Comparison of ENCODE assay signal across 13 cellular contexts in genomic region chr6:39881851-39882566, GRCh38. TPM values are rescaled to one million over a fixed set of nuclear protein-coding genes. Genes with fewer than 3 reads are reported as not detected.
A peak's percentile ranks its signal among the peaks of the same experiment; 100 is the strongest.
DNase-seq lines count a peak whose midpoint lies in the region; ATAC-seq and TF ChIP-seq lines count a peak whose summit lies in the region.
"Had no signal": no experiment of that assay in that cellular context is flagged by ENCODE, and none has a peak within 500 bp of the region (broad histone marks: within the 10 kb centered on the region; RNA-seq: fewer than 3 reads in every experiment).

No MANE protein-coding gene starts in this region.

- no peak for ATAC-seq in GM18909 (IDR thresholded peaks at IDR 0.05; ENCODE audit: poor library complexity, unreplicated experiment)
- ATAC-seq: Panc1 had no signal

- in situ Hi-C loops in brain microvascular endothelial cell (cut with HindIII; ENCODE audit: low pct_ligation_motif_present, low sequenced_read_pairs): no loop called here

- peak overlapping the region; percentile 1 for H3K4me3 ChIP-seq in brain microvascular endothelial cell (ENCODE audit: low read depth, low read length)
- H3K4me3 ChIP-seq in stomach: no peak overlapping the region
- H3K4me3 ChIP-seq: lung had no signal

- WGBS in stomach, 5 donors: 62 to 75% (median 71%) methylated on average over 16 of the region's 16 CpGs

- H3K9me3 ChIP-seq in stomach: no peaks in the 10 kb centered on the region

- DNase-seq in GM04503 (ENCODE audit: low read depth) (peak; percentile 72), brain microvascular endothelial cell (peak; percentile 85), hepatic stellate cell (ENCODE audit: low spot score) (peak; percentile 86), stomach (no peak), NCI-H1105 (lab: John Stamatoyannopoulos, UW) (no peak), DMS79 treated with DMSO at 0.1 percent for 48 hours (lab: John Stamatoyannopoulos, UW) (no peak), NCI-H2107 treated with DMSO at 0.1 percent for 48 hours (lab: John Stamatoyannopoulos, UW; ENCODE audit: unreplicated experiment) (no peak)
- DNase-seq: activated gamma-delta T cell treated with Interleukin-2 at 50 U/mL for 16 hours, Calu3 had no signal

- H3K36me3 ChIP-seq in brain microvascular endothelial cell (replicated peaks) (no peaks in the 10 kb centered on the region), stomach (peaks cover 8 to 32% (median 27%) of the 10 kb centered on the region in 4 donors)

- peak overlapping the region; percentile 98 for H3K27ac ChIP-seq in brain microvascular endothelial cell
- H3K27ac ChIP-seq in stomach: peak overlapping the region in 4 of 5 donors; percentile 52 to 67 (median 61)
- H3K27ac ChIP-seq: HL-60 had no signal

- intact Hi-C loops in stomach (cut with DNase I; ENCODE audit: low total_unique reads): no loop called here

- no peak for TF ChIP-seq CTCF in brain microvascular endothelial cell (IDR thresholded peaks at IDR 0.05; ENCODE audit: low read depth, low read length, missing control alignments)
- TF ChIP-seq CTCF in stomach (IDR thresholded peaks at IDR 0.05): no peak

- H3K4me1 ChIP-seq in stomach: peaks cover 10 to 45% (median 28%) of the 10 kb centered on the region in 4 donors

- H3K27me3 ChIP-seq in brain microvascular endothelial cell (replicated peaks): no peaks in the 10 kb centered on the region
- H3K27me3 ChIP-seq in stomach: no peaks in the 10 kb centered on the region

- no peak for TF ChIP-seq POLR2A in stomach (IDR thresholded peaks at IDR 0.05)

- no peak for TF ChIP-seq EP300 in stomach (IDR thresholded peaks at IDR 0.05)

RNA-seq across cellular contexts. Expression of gene MOCS1, which starts 52.3 kb away (rescaled TPM):
- 10 to 100 TPM in 3 of 5 donors, 1 to 10 TPM in 2; 4.0 to 15.4 (median 13.6) TPM for total RNA-seq in stomach
- polyA plus RNA-seq in stomach: 10 to 100 TPM in 1 of 3 donors, 1 to 10 TPM in 2; 6.3 to 11.3 (median 8.7) TPM

Comparison
In these comparisons a context has a peak if more than half of its experiments do, and no peak if none do; other contexts are left out.
1. DNase-seq: peak in GM04503 (single experiment), brain microvascular endothelial cell (single experiment) and hepatic stellate cell (single experiment); none in stomach (single experiment), NCI-H1105 (single experiment), DMS79 treated with DMSO at 0.1 percent for 48 hours (single experiment) and NCI-H2107 treated with DMSO at 0.1 percent for 48 hours (single experiment).